In the genomic region with DNA sequence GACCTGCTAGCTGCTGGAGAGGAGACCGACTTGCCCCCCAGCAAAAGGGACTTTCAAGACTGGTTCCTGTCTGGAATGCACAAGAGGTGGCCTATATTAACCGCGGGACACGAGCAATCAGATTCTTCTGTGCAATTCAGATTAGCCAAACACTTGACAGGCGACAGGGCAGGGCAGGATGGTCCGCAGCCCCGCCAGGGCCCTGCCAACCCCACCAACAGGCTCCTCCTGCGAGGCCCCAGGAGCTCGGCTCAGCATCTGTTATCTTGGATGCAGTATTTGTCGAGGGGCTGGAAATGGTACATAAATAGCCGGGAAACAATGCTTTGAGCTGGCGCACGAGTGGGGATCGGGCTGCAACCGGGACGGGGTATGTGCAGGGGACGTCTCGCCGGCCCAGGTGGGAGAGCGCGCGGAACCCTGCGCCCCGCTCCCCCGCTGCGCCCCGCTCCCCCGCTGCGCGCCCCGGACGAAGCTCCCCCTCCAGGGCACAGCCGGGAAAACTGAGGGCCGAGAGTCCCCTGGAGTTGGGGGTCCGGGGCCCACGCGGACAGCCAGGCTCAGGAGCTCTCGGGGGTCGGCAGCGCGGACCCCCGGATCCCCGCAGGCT, we compare ENCODE assay signal across 8 cellular contexts. TPM values are rescaled to one million over a fixed set of nuclear protein-coding genes. Genes with fewer than 3 reads are reported as not detected.
A peak's percentile ranks its signal among the peaks of the same experiment; 100 is the strongest.
DNase-seq lines count a peak whose midpoint lies in the region.

No MANE protein-coding gene starts in this region.

- peak overlapping the region; percentile 77 for H3K4me3 Mint-ChIP-seq in activated naive CD8-positive, alpha-beta T cell
- peak overlapping the region; percentile 70 to 76 (median 73) for H3K4me3 Mint-ChIP-seq in immature natural killer cell

- no peaks in the 10 kb centered on the region for H3K9me3 Mint-ChIP-seq in activated naive CD8-positive, alpha-beta T cell (ENCODE audit: low read depth)
- no peaks in the 10 kb centered on the region for H3K9me3 Mint-ChIP-seq in immature natural killer cell

- peak overlapping the region; percentile 11 for H3K27ac ChIP-seq in substantia nigra (ENCODE audit: low read depth, low read length, poor library complexity, severe bottlenecking)

- H3K27ac Mint-ChIP-seq in activated naive CD8-positive, alpha-beta T cell, result no peak overlapping the region
- H3K27ac Mint-ChIP-seq in immature natural killer cell, result peak overlapping the region in 1 of 6 donors; percentile 37

- no peaks in the 10 kb centered on the region for H3K36me3 Mint-ChIP-seq in activated naive CD8-positive, alpha-beta T cell
- H3K36me3 Mint-ChIP-seq in immature natural killer cell, result no peaks in the 10 kb centered on the region

- DNase-seq in activated CD8-positive, alpha-beta memory T cell treated with anti-CD3 and anti-CD28 coated beads for 24 hours, result peak; percentile 63
- no peak for DNase-seq in activated CD8-positive, alpha-beta memory T cell treated with anti-CD3 and anti-CD28 coated beads, Interleukin-2, amount 50 U/mL, for 4 hours
- DNase-seq in immature natural killer cell (no peak), substantia nigra (lab: John Stamatoyannopoulos, UW) (peak in 1 of 49 donors; percentile 76), kidney glomerular epithelial cell (lab: John Stamatoyannopoulos, UW) (no peak), midbrain (lab: John Stamatoyannopoulos, UW) (no peak)
- DNase-seq in activated effector memory CD4-positive, alpha-beta T cell treated with anti-CD3 and anti-CD28 coated beads, Interleukin-2, amount 50 U/mL, for 16 hours, result no peak

- H3K27me3 Mint-ChIP-seq in activated naive CD8-positive, alpha-beta T cell, result peaks cover 22% of the 10 kb centered on the region
- H3K27me3 Mint-ChIP-seq in immature natural killer cell (ENCODE audit: low read depth in 3 of 3), result peaks cover 5 to 16% (median 13%) of the 10 kb centered on the region in 3 donors

- peaks cover 15% of the 10 kb centered on the region for H3K4me1 Mint-ChIP-seq in activated naive CD8-positive, alpha-beta T cell (ENCODE audit: low read depth)
- peaks cover 10 to 13% of the 10 kb centered on the region in 2 donors for H3K4me1 Mint-ChIP-seq in immature natural killer cell

RNA-seq across cellular contexts. Expression of a gene that starts 0.7 kb away (rescaled TPM):
- polyA plus RNA-seq in immature natural killer cell, result not detected

RNA-seq across cellular contexts. Expression of a gene that starts 21.0 kb away (rescaled TPM):
- under 1 TPM in 1 of 3 donors, not detected in 2; 0.21 TPM for polyA plus RNA-seq in immature natural killer cell
